ENCODE assay signal across 12 cellular contexts in the genomic region with DNA sequence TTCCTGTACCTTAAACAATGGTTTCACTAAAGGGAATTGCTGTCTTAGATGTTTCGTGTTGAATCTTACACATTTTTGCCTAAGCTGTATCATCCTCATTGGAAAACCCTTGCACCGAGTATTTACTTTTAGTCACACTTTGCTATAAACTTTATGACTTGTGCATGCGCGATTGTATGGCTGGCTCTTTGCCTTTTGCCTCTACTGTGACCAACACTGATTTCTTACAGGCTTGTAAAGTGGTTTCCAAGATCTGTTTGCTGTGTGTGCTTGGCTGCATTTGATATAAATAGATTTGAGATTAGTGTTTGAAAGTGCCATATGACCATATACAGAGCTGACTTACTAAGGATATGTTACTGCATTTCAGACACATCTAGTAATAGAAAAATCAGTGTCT. TPM values are rescaled to one million over a fixed set of nuclear protein-coding genes. Genes with fewer than 3 reads are reported as not detected.
DNase-seq lines count a peak whose midpoint lies in the region; ATAC-seq and TF ChIP-seq lines count a peak whose summit lies in the region.
"Had no signal": no experiment of that assay in that cellular context is flagged by ENCODE, and none has a peak within 500 bp of the region (broad histone marks: within the 10 kb centered on the region; RNA-seq: fewer than 3 reads in every experiment).

No MANE protein-coding gene starts in this region.

- no peaks in the 10 kb centered on the region for H3K9me3 Mint-ChIP-seq in activated naive CD8-positive, alpha-beta T cell (ENCODE audit: low read depth)
- no peaks in the 10 kb centered on the region for H3K9me3 Mint-ChIP-seq in activated naive CD8-positive, alpha-beta T cell treated with anti-CD3 and anti-CD28 coated beads for 36 hours
- H3K9me3 Mint-ChIP-seq in activated naive CD8-positive, alpha-beta T cell treated with anti-CD3 and anti-CD28 coated beads, Interleukin-2, amount 50 U/mL, for 24 hours, result no peaks in the 10 kb centered on the region
- no peaks in the 10 kb centered on the region for H3K9me3 Mint-ChIP-seq in immature natural killer cell

- H3K27ac Mint-ChIP-seq in activated naive CD8-positive, alpha-beta T cell, result peak overlapping the region; percentile 84
- no peak overlapping the region for H3K27ac Mint-ChIP-seq in activated naive CD8-positive, alpha-beta T cell treated with anti-CD3 and anti-CD28 coated beads for 36 hours
- peak overlapping the region; percentile 26 for H3K27ac Mint-ChIP-seq in activated naive CD8-positive, alpha-beta T cell treated with anti-CD3 and anti-CD28 coated beads, Interleukin-2, amount 50 U/mL, for 24 hours
- peak overlapping the region in 5 of 6 donors; percentile 32 to 49 (median 44) for H3K27ac Mint-ChIP-seq in immature natural killer cell

- no peaks in the 10 kb centered on the region for H3K36me3 ChIP-seq in thoracic aorta

- peaks cover 81% of the 10 kb centered on the region for H3K4me1 Mint-ChIP-seq in activated naive CD8-positive, alpha-beta T cell (ENCODE audit: low read depth)
- peaks cover 62% of the 10 kb centered on the region for H3K4me1 Mint-ChIP-seq in activated naive CD8-positive, alpha-beta T cell treated with anti-CD3 and anti-CD28 coated beads for 36 hours
- peaks cover 62% of the 10 kb centered on the region for H3K4me1 Mint-ChIP-seq in activated naive CD8-positive, alpha-beta T cell treated with anti-CD3 and anti-CD28 coated beads, Interleukin-2, amount 50 U/mL, for 24 hours
- H3K4me1 Mint-ChIP-seq in immature natural killer cell, result peaks cover 65 to 82% of the 10 kb centered on the region in 2 donors

- H3K4me3 ChIP-seq in thoracic aorta, result no peak overlapping the region

- H3K4me1 ChIP-seq in thoracic aorta (ENCODE audit: control insufficient read depth in 1 of 2, low read depth in 2 of 2), result peaks cover 22 to 94% of the 10 kb centered on the region in 2 donors

- peaks cover 3% of the 10 kb centered on the region for H3K36me3 Mint-ChIP-seq in activated naive CD8-positive, alpha-beta T cell
- H3K36me3 Mint-ChIP-seq in activated naive CD8-positive, alpha-beta T cell treated with anti-CD3 and anti-CD28 coated beads for 36 hours, result peaks cover 13% of the 10 kb centered on the region
- peaks cover 10% of the 10 kb centered on the region for H3K36me3 Mint-ChIP-seq in activated naive CD8-positive, alpha-beta T cell treated with anti-CD3 and anti-CD28 coated beads, Interleukin-2, amount 50 U/mL, for 24 hours (ENCODE audit: low read depth)
- H3K36me3 Mint-ChIP-seq in immature natural killer cell, result peaks cover 0 to 11% (median 0%) of the 10 kb centered on the region in 3 donors

- no peaks in the 10 kb centered on the region for H3K27me3 Mint-ChIP-seq in activated naive CD8-positive, alpha-beta T cell
- H3K27me3 Mint-ChIP-seq in activated naive CD8-positive, alpha-beta T cell treated with anti-CD3 and anti-CD28 coated beads for 36 hours, result no peaks in the 10 kb centered on the region
- H3K27me3 Mint-ChIP-seq in activated naive CD8-positive, alpha-beta T cell treated with anti-CD3 and anti-CD28 coated beads, Interleukin-2, amount 50 U/mL, for 24 hours, result no peaks in the 10 kb centered on the region
- peaks cover 0 to 1% (median 0%) of the 10 kb centered on the region in 3 donors for H3K27me3 Mint-ChIP-seq in immature natural killer cell (ENCODE audit: low read depth in 3 of 3)

- no peak for DNase-seq in activated naive CD8-positive, alpha-beta T cell treated with anti-CD3 and anti-CD28 coated beads for 36 hours
- no peak for DNase-seq in activated naive CD8-positive, alpha-beta T cell treated with anti-CD3 and anti-CD28 coated beads, Interleukin-2, amount 50 U/mL, for 24 hours
- DNase-seq in immature natural killer cell (no peak), thoracic aorta (ENCODE audit: low spot score) (no peak)
- DNase-seq: activated CD4-positive, alpha-beta T cell treated with anti-CD3 and anti-CD28 coated beads, Interleukin-2, amount 50 U/mL, for 48 hours; AML-193; amniotic stem cell; NCI-H524 treated with DMSO at 0.1 percent for 48 hours had no signal

- H3K9me3 ChIP-seq in thoracic aorta, result no peaks in the 10 kb centered on the region

- ATAC-seq in activated naive CD8-positive, alpha-beta T cell treated with anti-CD3 and anti-CD28 coated beads, Interleukin-2, amount 50 U/mL, for 24 hours, result no peak
- ATAC-seq in thoracic aorta (ENCODE audit: insufficient number of reproducible peaks, low FRiP score, low read depth), result no peak
- no peak for ATAC-seq in GM21447 (IDR thresholded peaks at IDR 0.05; ENCODE audit: unreplicated experiment)
- ATAC-seq in HG03175 (IDR thresholded peaks at IDR 0.05; ENCODE audit: unreplicated experiment), result no peak
- no peak for ATAC-seq in HG03159 (IDR thresholded peaks at IDR 0.05; ENCODE audit: unreplicated experiment)

- no peak for TF ChIP-seq CTCF in thoracic aorta (IDR thresholded peaks at IDR 0.05)

- peak overlapping the region; percentile 74 to 84 for H3K27ac ChIP-seq in thoracic aorta

- H3K27me3 ChIP-seq in thoracic aorta (replicated peaks; ENCODE audit: insufficient read depth), result no peaks in the 10 kb centered on the region

- peak overlapping the region; percentile 42 for H3K4me3 Mint-ChIP-seq in activated naive CD8-positive, alpha-beta T cell
- no peak overlapping the region for H3K4me3 Mint-ChIP-seq in activated naive CD8-positive, alpha-beta T cell treated with anti-CD3 and anti-CD28 coated beads for 36 hours
- no peak overlapping the region for H3K4me3 Mint-ChIP-seq in activated naive CD8-positive, alpha-beta T cell treated with anti-CD3 and anti-CD28 coated beads, Interleukin-2, amount 50 U/mL, for 24 hours
- H3K4me3 Mint-ChIP-seq in immature natural killer cell, result peak overlapping the region in 1 of 5 donors; percentile 41

RNA-seq across cellular contexts. Expression of a gene that starts 40.5 kb away (rescaled TPM):
- total RNA-seq in activated naive CD8-positive, alpha-beta T cell treated with anti-CD3 and anti-CD28 coated beads for 36 hours, result 10 to 100 TPM; 48.0 to 51.0 TPM
- polyA plus RNA-seq in immature natural killer cell, result 1 to 10 TPM; 5.2 to 6.2 (median 5.5) TPM
- total RNA-seq in thoracic aorta, result 100 to 1,000 TPM; 126 to 149 TPM
